In the genomic region with DNA sequence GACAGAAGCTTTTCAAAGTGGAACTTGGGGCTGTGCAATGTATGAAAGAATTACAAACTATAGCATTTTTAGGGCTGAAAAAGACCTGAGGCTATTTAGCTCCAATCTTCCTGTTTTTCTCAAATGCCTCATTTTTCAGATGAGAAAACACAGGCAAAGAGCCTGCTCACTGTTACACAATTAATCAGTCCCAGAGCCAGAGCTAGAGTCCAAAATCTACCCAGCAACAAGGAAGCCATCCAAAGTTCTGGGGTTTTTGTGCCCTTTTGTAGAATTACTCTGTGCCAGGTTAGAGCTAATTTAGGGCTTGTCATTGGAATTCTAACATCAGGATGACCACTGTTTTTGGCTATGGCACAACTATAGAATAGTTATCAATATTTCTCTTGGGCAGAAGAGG, we compare ENCODE assay signal across 23 cellular contexts. TPM values are rescaled to one million over a fixed set of nuclear protein-coding genes. Genes with fewer than 3 reads are reported as not detected.
"Had no signal": no experiment of that assay in that cellular context is flagged by ENCODE, and none has a peak within 500 bp of the region (broad histone marks: within the 10 kb centered on the region; RNA-seq: fewer than 3 reads in every experiment).

No MANE protein-coding gene starts in this region.

- H3K36me3 ChIP-seq: breast epithelium had no signal

- H3K4me1 ChIP-seq: breast epithelium had no signal

- H3K27ac ChIP-seq: breast epithelium, SK-N-MC had no signal

- H3K27me3 ChIP-seq: breast epithelium had no signal

- DNase-seq: activated CD4-positive, alpha-beta T cell treated with anti-CD3 and anti-CD28 coated beads for 4 hours; activated CD8-positive, alpha-beta memory T cell treated with anti-CD3 and anti-CD28 coated beads, Interleukin-2, amount 50 U/mL, for 4 hours; activated CD8-positive, alpha-beta T cell treated with anti-CD3 and anti-CD28 coated beads for 36 hours; activated gamma-delta T cell treated with Interleukin-2 at 50 U/mL for 16 hours; activated naive CD4-positive, alpha-beta T cell treated with anti-CD3 and anti-CD28 coated beads, Interleukin-2, amount 10 ng/mL, durations not matched to agents 7 days and 5 days; activated naive CD8-positive, alpha-beta T cell treated with anti-CD3 and anti-CD28 coated beads, Interleukin-2, amount 10 ng/mL, durations not matched to agents 7 days and 5 days; activated T-cell treated with anti-CD3 and anti-CD28 coated beads, Interleukin-2, amount 50 U/mL, for 72 hours; aorta; MM.1S; NCI-H1105; NCI-H1436; NCI-H1694 treated with DMSO at 0.1 percent for 48 hours; NCI-H2029 treated with DMSO at 0.1 percent for 48 hours; NCI-H446; NCI-H524; OCI-M1; RPMI8226 had no signal

- H3K9me3 ChIP-seq: breast epithelium had no signal

- ATAC-seq: activated CD4-positive, CD25-positive, alpha-beta regulatory T cell treated with anti-CD3 and anti-CD28 coated beads, Interleukin-2, amount 50 U/mL, for 24 hours; activated CD8-positive, alpha-beta T cell treated with anti-CD3 and anti-CD28 coated beads for 36 hours; activated T-cell treated with anti-CD3 and anti-CD28 coated beads, Interleukin-2, amount 50 U/mL, for 72 hours; Panc1; Right ventricle myocardium inferior had no signal

- H3K4me3 ChIP-seq: breast epithelium, SK-N-MC had no signal

RNA-seq across cellular contexts. Expression of a gene that starts 45.5 kb away (rescaled TPM):
- total RNA-seq: activated CD8-positive, alpha-beta T cell treated with anti-CD3 and anti-CD28 coated beads for 36 hours; activated naive CD8-positive, alpha-beta T cell treated with anti-CD3 and anti-CD28 coated beads, Interleukin-2, amount 10 ng/mL, durations not matched to agents 7 days and 5 days; activated T-cell treated with anti-CD3 and anti-CD28 coated beads, Interleukin-2, amount 50 U/mL, for 72 hours; activated T-helper 2 cell treated with anti-CD3 and anti-CD28 coated beads, Interferon-gamma antibody, Interleukin-2, Interleukin-4, amounts not matched to agents 10 μg/mL and 5 μg/mL and 100 μg/mL, durations not matched to agents 14 hours and 24 hours and 36 hours; aorta; breast epithelium; Right ventricle myocardium inferior had no signal
- polyA plus RNA-seq: aorta had no signal
